15 cellular contexts compared by ENCODE assay signal in genomic region chr2:169464508-169465386, GRCh38. TPM values are rescaled to one million over a fixed set of nuclear protein-coding genes. Genes with fewer than 3 reads are reported as not detected.
DNase-seq lines count a peak whose midpoint lies in the region; ATAC-seq, FAIRE-seq and TF ChIP-seq lines count a peak whose summit lies in the region.
"Had no signal": no experiment of that assay in that cellular context is flagged by ENCODE, and none has a peak within 500 bp of the region (broad histone marks: within the 10 kb centered on the region; RNA-seq: fewer than 3 reads in every experiment).

No MANE protein-coding gene starts in this region.

- H3K27me3 ChIP-seq in HepG2 (ENCODE audit: control insufficient read depth in 1 of 2, insufficient read depth in 2 of 2, low read length in 2 of 2) (no peaks in the 10 kb centered on the region), right lobe of liver (no peaks in the 10 kb centered on the region), mammary epithelial cell (ENCODE audit: insufficient read depth, low read length) (no peaks in the 10 kb centered on the region)

- dilution Hi-C loops in mammary epithelial cell (cut with HindIII; ENCODE audit: low sequenced_read_pairs), result no loop called here

- H3K9ac ChIP-seq in HepG2 (ENCODE audit: insufficient read depth, low read depth, low read length) (no peak overlapping the region), mammary epithelial cell (ENCODE audit: insufficient read depth, low read length) (no peak overlapping the region)

- no peak for TF ChIP-seq POLR2A in HepG2 (IDR thresholded peaks at IDR 0.05; ENCODE audit: insufficient read depth in 1 of 2, low read depth in 2 of 2, low read length in 2 of 2)
- TF ChIP-seq POLR2A in right lobe of liver (IDR thresholded peaks at IDR 0.05), result no peak

- H3K4me2 ChIP-seq in HepG2 (ENCODE audit: low read depth, low read length) (no peak overlapping the region), mammary epithelial cell (ENCODE audit: insufficient read depth, low read depth, low read length) (no peak overlapping the region)

- CTCF ChIA-PET in HepG2 (lab: Yijun Ruan, JAX; ENCODE audit: low intra/inter-chr PET ratio, low total read pairs) (no interaction called here), mammary epithelial cell (lab: Charles Lee; ENCODE audit: low non-redundant PET) (no interaction called here)

- no peaks in the 10 kb centered on the region for H4K20me1 ChIP-seq in HepG2 (ENCODE audit: insufficient read depth, low read length)
- no peaks in the 10 kb centered on the region for H4K20me1 ChIP-seq in mammary epithelial cell (ENCODE audit: insufficient read depth, low read length)

- no peak for TF ChIP-seq EP300 in HepG2 (IDR thresholded peaks at IDR 0.05; ENCODE audit: low read depth in 2 of 2, low read length in 2 of 2)
- TF ChIP-seq EP300 in HepG2 (CRISPR knock-in tag; IDR thresholded peaks at IDR 0.05; ENCODE audit: borderline replicate concordance), result no peak

- no peaks in the 10 kb centered on the region for H3K79me2 ChIP-seq in HepG2 (ENCODE audit: insufficient read depth, low read length)
- H3K79me2 ChIP-seq in mammary epithelial cell (ENCODE audit: insufficient read depth, low read length), result no peaks in the 10 kb centered on the region

- BruUV-seq in HepG2 (replicated peaks; lab: Mats Ljungman, UMichigan) (no TSS peak), mammary epithelial cell (replicated peaks; lab: Mats Ljungman, UMichigan) (no TSS peak)

- H3K4me3 ChIP-seq in HepG2 (replicated peaks in 1 of 3; ENCODE audit: insufficient read depth in 1 of 3, low read depth in 2 of 3, low read length in 3 of 3), result no peak overlapping the region
- no peak overlapping the region for H3K4me3 ChIP-seq in right lobe of liver
- no peak overlapping the region for H3K4me3 ChIP-seq in mammary epithelial cell (replicated peaks in 1 of 3; ENCODE audit: insufficient read depth in 1 of 3, low read depth in 2 of 3, low read length in 3 of 3)

- H3K27ac ChIP-seq in HepG2 (ENCODE audit: extremely low read length, insufficient read depth, low read length) (no peak overlapping the region), right lobe of liver (no peak overlapping the region), mammary epithelial cell (ENCODE audit: insufficient read depth, low read depth, low read length) (no peak overlapping the region)
- H3K27ac ChIP-seq: RWPE1, VCaP had no signal

- TF ChIP-seq RAD21 in HepG2 (CRISPR knock-in tag; IDR thresholded peaks at IDR 0.05), result no peak

- in situ Hi-C loops in HepG2 (cut with HindIII; ENCODE audit: extremely low pct_ligation_motif_present, low pct_unique_long_range_greater_than_20kb), result loop anchor here (25.0 kb wide), 1 partner anchor 898 kb away; no protein-coding TSS in a partner anchor
- in situ Hi-C loops in mammary epithelial cell (cut with MboI; ENCODE audit: low sequenced_read_pairs in 2 of 2), result no loop called here

- intact Hi-C loops in HepG2 (cut with micrococcal nuclease; ENCODE audit: unreplicated experiment), result no loop called here
- intact Hi-C loops in right lobe of liver (cut with DNase I), result no loop called here
- intact Hi-C loops in mammary epithelial cell (cut with micrococcal nuclease), result no loop called here

- H3K9me3 ChIP-seq in HepG2 (ENCODE audit: low read length), result no peaks in the 10 kb centered on the region
- H3K9me3 ChIP-seq in right lobe of liver, result no peaks in the 10 kb centered on the region
- no peaks in the 10 kb centered on the region for H3K9me3 ChIP-seq in mammary epithelial cell (replicated peaks; ENCODE audit: insufficient read depth, low read length)

- no peaks in the 10 kb centered on the region for H3K36me3 ChIP-seq in HepG2 (replicated peaks in 1 of 2; ENCODE audit: control insufficient read depth in 1 of 2, insufficient read depth in 2 of 2, low read length in 2 of 2)
- no peaks in the 10 kb centered on the region for H3K36me3 ChIP-seq in right lobe of liver
- no peaks in the 10 kb centered on the region for H3K36me3 ChIP-seq in mammary epithelial cell (ENCODE audit: insufficient read depth, low read length)

- no peak for DNase-seq in HepG2 (ENCODE audit: low spot score)
- DNase-seq in right lobe of liver, result no peak
- peak; percentile 15 for DNase-seq in NCI-H748 treated with DMSO at 0.1 percent for 48 hours (lab: John Stamatoyannopoulos, UW)
- DNase-seq in NCI-H1092 (lab: John Stamatoyannopoulos, UW), result no peak
- DNase-seq in mammary epithelial cell, result no peak
- no peak for DNase-seq in SHP77 treated with DMSO at 0.1 percent for 48 hours (lab: John Stamatoyannopoulos, UW)
- no peak for DNase-seq in NCI-H2196 treated with DMSO at 0.1 percent for 48 hours (lab: John Stamatoyannopoulos, UW; ENCODE audit: unreplicated experiment)
- DNase-seq: activated effector memory CD4-positive, alpha-beta T cell treated with Interleukin-2 at 50 U/mL for 16 hours; CD8-positive, alpha-beta memory T cell; foreskin fibroblast; NCI-H1694 treated with DMSO at 0.1 percent for 48 hours had no signal

- ATAC-seq in HepG2 (peak; percentile 59), right lobe of liver (no peak)

- WGBS in HepG2 (ENCODE audit: low lambda C conversion rate), result 22% methylated on average over 4 of the region's 4 CpGs
- WGBS in right lobe of liver (ENCODE audit: insufficient coverage, low coverage, low lambda C conversion rate, missing lambda C conversion rate), result 87% methylated on average over 4 of the region's 4 CpGs
- 98% methylated on average over 4 of the region's 4 CpGs for WGBS in mammary epithelial cell (ENCODE audit: low coverage, missing lambda C conversion rate)

- no peak for TF ChIP-seq CTCF in HepG2 (CRISPR knock-in tag; IDR thresholded peaks at IDR 0.05)
- TF ChIP-seq CTCF in right lobe of liver (IDR thresholded peaks at IDR 0.05), result no peak
- no peak for TF ChIP-seq CTCF in mammary epithelial cell (conservative IDR thresholded peaks at IDR 0.05 in 1 of 2, IDR thresholded peaks at IDR 0.05 in 1 of 2; ENCODE audit: extremely low read depth in 1 of 2, insufficient read depth in 1 of 2, low read depth in 1 of 2, low read length in 2 of 2)

- POLR2A ChIA-PET in HepG2 (lab: Yijun Ruan, JAX), result no interaction called here

- FAIRE-seq in HepG2 (lab: Jason Lieb, UNC) (no peak), colon (lab: Jason Lieb, UNC) (peak; percentile 65)
- FAIRE-seq: keratinocyte had no signal

- H2AFZ ChIP-seq in HepG2 (ENCODE audit: low read length) (no peak overlapping the region), mammary epithelial cell (ENCODE audit: low read depth, low read length) (no peak overlapping the region)

- H3K4me1 ChIP-seq in HepG2 (ENCODE audit: insufficient read depth, low read length) (0 out of 2 replicates have a peak, but pooled peaks cover 4% of the 10 kb centered on the region), right lobe of liver (no peaks in the 10 kb centered on the region), mammary epithelial cell (ENCODE audit: insufficient read depth, low read length) (peaks cover 2% of the 10 kb centered on the region)

RNA-seq across cellular contexts. Expression of gene BBS5, which starts 14.5 kb away (rescaled TPM):
- total RNA-seq in HepG2 (2016; rRNA removed; fragmentation: Illumina TruSeq; extraction: Trizol), result 3.3 and 4.5 TPM in 2 replicates
- total RNA-seq in HepG2 (2016; cell fraction: cytosol; rRNA removed; fragmentation: Illumina TruSeq; extraction: Trizol; ENCODE audit: low read depth), result 0.71 and 0.88 TPM in 2 replicates
- total RNA-seq in HepG2 (2016; cell fraction: insoluble cytoplasmic fraction; rRNA removed; fragmentation: Illumina TruSeq; extraction: Trizol), result 3.7 and 4.8 TPM in 2 replicates
- 1.5 and 2.2 TPM in 2 replicates for total RNA-seq in HepG2 (2016; cell fraction: membrane; rRNA removed; fragmentation: Illumina TruSeq; extraction: Trizol)
- total RNA-seq in HepG2 (2016; cell fraction: nucleus; rRNA removed; fragmentation: Illumina TruSeq; extraction: Trizol), result 4.6 and 8.1 TPM in 2 replicates
- 1.7 and 1.8 TPM in 2 replicates for polyA plus RNA-seq in HepG2 (2011; rRNA removed)
- 1.4 and 2.0 TPM in 2 replicates for polyA plus RNA-seq in HepG2 (2011; cell fraction: cytosol; rRNA removed)
- 3.7 and 5.4 TPM in 2 replicates for polyA plus RNA-seq in HepG2 (2011; cell fraction: nucleus; rRNA removed)
- polyA plus RNA-seq in HepG2 (2012), result 2.6 and 2.8 TPM in 2 replicates
- polyA plus RNA-seq in HepG2 (2016; cell fraction: cytosol; fragmentation: Illumina TruSeq; extraction: Trizol; ENCODE audit: low read depth), result 0.44 and 0.62 TPM in 2 replicates
- 3.4 and 4.2 TPM in 2 replicates for polyA plus RNA-seq in HepG2 (2016; cell fraction: insoluble cytoplasmic fraction; fragmentation: Illumina TruSeq; extraction: Trizol; ENCODE audit: low read depth)
- 1.0 and 1.2 TPM in 2 replicates for polyA plus RNA-seq in HepG2 (2016; cell fraction: membrane; fragmentation: Illumina TruSeq; extraction: Trizol; ENCODE audit: low read depth)
- polyA plus RNA-seq in HepG2 (2016; cell fraction: nucleus; fragmentation: Illumina TruSeq; extraction: Trizol; ENCODE audit: insufficient read depth, low read depth), result 12.1 and 12.6 TPM in 2 replicates
- 1.4 TPM in 1 of 2 replicates, not detected in the other for polyA minus RNA-seq in HepG2 (2011; rRNA and poly(A)+ RNA removed; ENCODE audit: low replicate concordance)
- polyA minus RNA-seq in HepG2 (2011; cell fraction: cytosol; rRNA and poly(A)+ RNA removed), result 1.4 and 2.7 TPM in 2 replicates
- 6.2 and 8.1 TPM in 2 replicates for polyA minus RNA-seq in HepG2 (2011; cell fraction: nucleus; rRNA and poly(A)+ RNA removed)
- 1 to 10 TPM; 1.7 to 3.5 (median 2.3) TPM for total RNA-seq in right lobe of liver
- 1 to 10 TPM; 5.9 to 6.2 TPM for total RNA-seq in mammary epithelial cell
- 1.7 TPM for polyA plus RNA-seq in mammary epithelial cell
- not detected for polyA minus RNA-seq in mammary epithelial cell

RNA-seq across cellular contexts. Expression of gene KLHL41, which starts 44.8 kb away (rescaled TPM):
- total RNA-seq in HepG2 (2016; rRNA removed; fragmentation: Illumina TruSeq; extraction: Trizol) (0.27 and 0.31 TPM in 2 replicates), right lobe of liver (1 to 10 TPM in 1 of 6 experiments, under 1 TPM in 5; 0.22 to 3.7 (median 0.30) TPM), mammary epithelial cell (under 1 TPM; 0.16 to 0.17 TPM)
- 0.91 and 0.97 TPM in 2 replicates for total RNA-seq in HepG2 (2016; cell fraction: cytosol; rRNA removed; fragmentation: Illumina TruSeq; extraction: Trizol; ENCODE audit: low read depth)
- 0.12 and 0.35 TPM in 2 replicates for total RNA-seq in HepG2 (2016; cell fraction: insoluble cytoplasmic fraction; rRNA removed; fragmentation: Illumina TruSeq; extraction: Trizol)
- 0.46 and 0.55 TPM in 2 replicates for total RNA-seq in HepG2 (2016; cell fraction: membrane; rRNA removed; fragmentation: Illumina TruSeq; extraction: Trizol)
- total RNA-seq in HepG2 (2016; cell fraction: nucleus; rRNA removed; fragmentation: Illumina TruSeq; extraction: Trizol), result 0.22 and 0.69 TPM in 2 replicates
- polyA plus RNA-seq in HepG2 (2011; rRNA removed) (0.07 TPM in 1 of 2 replicates, not detected in the other), mammary epithelial cell (0.14 TPM)
- 0.01 and 0.03 TPM in 2 replicates for polyA plus RNA-seq in HepG2 (2011; cell fraction: cytosol; rRNA removed)
- 0.13 and 0.21 TPM in 2 replicates for polyA plus RNA-seq in HepG2 (2011; cell fraction: nucleus; rRNA removed)
- polyA plus RNA-seq in HepG2 (2012), result 0.09 and 0.16 TPM in 2 replicates
- 0.11 TPM in 1 of 2 replicates, not detected in the other for polyA plus RNA-seq in HepG2 (2016; cell fraction: cytosol; fragmentation: Illumina TruSeq; extraction: Trizol; ENCODE audit: low read depth)
- 0.21 and 1.2 TPM in 2 replicates for polyA plus RNA-seq in HepG2 (2016; cell fraction: insoluble cytoplasmic fraction; fragmentation: Illumina TruSeq; extraction: Trizol; ENCODE audit: low read depth)
- 0.07 and 0.10 TPM in 2 replicates for polyA plus RNA-seq in HepG2 (2016; cell fraction: membrane; fragmentation: Illumina TruSeq; extraction: Trizol; ENCODE audit: low read depth)
- polyA plus RNA-seq in HepG2 (2016; cell fraction: nucleus; fragmentation: Illumina TruSeq; extraction: Trizol; ENCODE audit: insufficient read depth, low read depth), result 1.3 and 1.4 TPM in 2 replicates
- polyA minus RNA-seq in HepG2 (2011; rRNA and poly(A)+ RNA removed; ENCODE audit: low replicate concordance), result not detected in 2 replicates
- polyA minus RNA-seq in HepG2 (2011; cell fraction: cytosol; rRNA and poly(A)+ RNA removed), result not detected in 2 replicates
- 0.26 TPM in 1 of 2 replicates, not detected in the other for polyA minus RNA-seq in HepG2 (2011; cell fraction: nucleus; rRNA and poly(A)+ RNA removed)
- not detected for polyA minus RNA-seq in mammary epithelial cell
- polyA plus RNA-seq: CD8-positive, alpha-beta memory T cell had no signal
